In genomic region chr3:128456776-128457715, GRCh38 we compare ENCODE assay signal across 29 cellular contexts. TPM values are rescaled to one million over a fixed set of nuclear protein-coding genes. Genes with fewer than 3 reads are reported as not detected.
DNase-seq lines count a peak whose midpoint lies in the region; ATAC-seq and TF ChIP-seq lines count a peak whose summit lies in the region.
"Had no signal": no experiment of that assay in that cellular context is flagged by ENCODE, and none has a peak within 500 bp of the region (broad histone marks: within the 10 kb centered on the region; RNA-seq: fewer than 3 reads in every experiment).

No MANE protein-coding gene starts in this region.

- TF ChIP-seq CTCF in chondrocyte (IDR thresholded peaks at IDR 0.05): no peak
- no peak for TF ChIP-seq CTCF in lower lobe of right lung (IDR thresholded peaks at IDR 0.05)

- no peaks in the 10 kb centered on the region for H3K4me1 Mint-ChIP-seq in chondrocyte (ENCODE audit: low read depth)

- H3K27me3 ChIP-seq in lower lobe of right lung (ENCODE audit: low read depth): peaks cover 24% of the 10 kb centered on the region

- no peak overlapping the region for H3K27ac ChIP-seq in lower lobe of right lung
- H3K27ac ChIP-seq: epithelial cell of prostate, HL-60, psoas muscle, VCaP had no signal

- no peak overlapping the region for H3K27ac Mint-ChIP-seq in chondrocyte (ENCODE audit: unreplicated experiment)
- H3K27ac Mint-ChIP-seq: IgD-negative memory B cell, nephron progenitor cell had no signal

- no peaks in the 10 kb centered on the region for H3K4me1 ChIP-seq in lower lobe of right lung
- H3K4me1 ChIP-seq: psoas muscle had no signal

- no peaks in the 10 kb centered on the region for H3K36me3 Mint-ChIP-seq in chondrocyte (ENCODE audit: low read depth)

- no peaks in the 10 kb centered on the region for H3K36me3 ChIP-seq in lower lobe of right lung

- peaks cover 45% of the 10 kb centered on the region for H3K27me3 Mint-ChIP-seq in chondrocyte (ENCODE audit: low read depth)

- no peak overlapping the region for H3K4me3 Mint-ChIP-seq in chondrocyte (ENCODE audit: unreplicated experiment)
- H3K4me3 Mint-ChIP-seq: IgD-negative memory B cell, nephron progenitor cell had no signal

- ATAC-seq in GM19328 (IDR thresholded peaks at IDR 0.05; ENCODE audit: unreplicated experiment) (no peak), lower lobe of right lung (no peak)
- ATAC-seq: HCT116, left colon, psoas muscle, Right ventricle myocardium inferior had no signal

- no peak overlapping the region for H3K4me3 ChIP-seq in lower lobe of right lung
- H3K4me3 ChIP-seq: psoas muscle had no signal

- no peaks in the 10 kb centered on the region for H3K9me3 ChIP-seq in lower lobe of right lung
- H3K9me3 ChIP-seq: psoas muscle had no signal

- intact Hi-C loops in lower lobe of right lung (cut with DNase I): no loop called here

- DNase-seq in NCI-H748 (lab: John Stamatoyannopoulos, UW; ENCODE audit: unreplicated experiment): peak; percentile 39
- no peak for DNase-seq in NCI-H748 treated with DMSO at 0.1 percent for 48 hours (lab: John Stamatoyannopoulos, UW)
- DNase-seq in NCI-H526 (lab: John Stamatoyannopoulos, UW): peak; percentile 31 to 57
- DNase-seq in chondrocyte (ENCODE audit: low spot score): peak; percentile 65
- DNase-seq in retina: peak; percentile 65
- DNase-seq in SIG-M5 treated with dmso at 0.1 percent for 504 hours (lab: John Stamatoyannopoulos, UW; ENCODE audit: unreplicated experiment): no peak
- DNase-seq in lower lobe of right lung: no peak
- DNase-seq: activated CD4-positive, alpha-beta T cell treated with anti-CD3 and anti-CD28 coated beads, Interleukin-2, amount 50 U/mL, for 4 hours; activated naive CD4-positive, alpha-beta T cell; amygdala; C1 segment of cervical spinal cord; left colon; midbrain; NCI-H2081 treated with DMSO at 0.1 percent for 48 hours; nephron progenitor cell; psoas muscle; stimulated activated CD4-positive, alpha-beta T cell treated with anti-CD3 and anti-CD28 coated beads, Interleukin-4, amount 100 ng/mL, for 24 hours; substantia nigra; T-helper 1 cell had no signal

- H3K9me3 Mint-ChIP-seq in chondrocyte (ENCODE audit: low read depth): no peaks in the 10 kb centered on the region
- H3K9me3 Mint-ChIP-seq: IgD-negative memory B cell, nephron progenitor cell had no signal

RNA-seq across cellular contexts. Expression of gene DNAJB8, which starts 9.6 kb away (rescaled TPM):
- total RNA-seq in chondrocyte: not detected in 3 replicates
- not detected for total RNA-seq in lower lobe of right lung
- total RNA-seq: cardiac septum, dermis microvascular lymphatic vessel endothelial cell, frontal cortex, left colon, psoas muscle, Right ventricle myocardium inferior had no signal

RNA-seq across cellular contexts. Expression of gene GATA2, which starts 36.0 kb away (rescaled TPM):
- 0.10 to 0.44 TPM in 2 of 3 replicates, not detected in the other for total RNA-seq in chondrocyte
- 68.3 TPM for total RNA-seq in lower lobe of right lung

Comparison
In these comparisons a context has a peak if more than half of its experiments do, and no peak if none do; other contexts are left out.
1. DNase-seq: peak in NCI-H748 (single experiment), NCI-H526 (2 of 2), chondrocyte (single experiment) and retina (single experiment); none in NCI-H748 treated with DMSO at 0.1 percent for 48 hours (single experiment), SIG-M5 treated with dmso at 0.1 percent for 504 hours (single experiment) and lower lobe of right lung (single experiment).
2. RNA of gene GATA2, which starts 36.0 kb away (total RNA-seq): 68.3 TPM in lower lobe of right lung (single experiment); 0.10 to 0.44 TPM in chondrocyte; every median in the first group is over 10 times any median in the second.